Comparison of ENCODE assay signal across 22 cellular contexts in genomic region chr20:37955511-37955910, GRCh38. TPM values are rescaled to one million over a fixed set of nuclear protein-coding genes. Genes with fewer than 3 reads are reported as not detected.
A peak's percentile ranks its signal among the peaks of the same experiment; 100 is the strongest.
DNase-seq lines count a peak whose midpoint lies in the region; ATAC-seq and TF ChIP-seq lines count a peak whose summit lies in the region.
"Had no signal": no experiment of that assay in that cellular context is flagged by ENCODE, and none has a peak within 500 bp of the region (broad histone marks: within the 10 kb centered on the region; RNA-seq: fewer than 3 reads in every experiment).

No MANE protein-coding gene starts in this region.

- no peaks in the 10 kb centered on the region for H3K9me3 ChIP-seq in RWPE2 (ENCODE audit: severe bottlenecking)
- H3K9me3 ChIP-seq in CD8-positive, alpha-beta T cell (ENCODE audit: low read length), result no peaks in the 10 kb centered on the region

- CTCF ChIA-PET in CD8-positive, alpha-beta T cell (lab: Charles Lee), result no interaction called here

- no peak overlapping the region for H3K27ac ChIP-seq in RWPE2 (ENCODE audit: poor library complexity, severe bottlenecking)
- H3K27ac ChIP-seq in CD8-positive, alpha-beta T cell (ENCODE audit: low read depth, low read length), result no peak overlapping the region
- H3K27ac ChIP-seq: HL-60, PC-9 had no signal

- peaks cover 6% of the 10 kb centered on the region for H3K27me3 Mint-ChIP-seq in activated T-cell treated with anti-CD3 and anti-CD28 coated beads, Interleukin-2, amount 50 U/mL, for 24 hours
- peaks cover 6% of the 10 kb centered on the region for H3K27me3 Mint-ChIP-seq in CD8-positive, alpha-beta T cell (ENCODE audit: low read depth)

- no peak for ATAC-seq in RWPE2 (ENCODE audit: low read depth)
- ATAC-seq in CD8-positive, alpha-beta T cell, result no peak
- no peak for ATAC-seq in HG02623 (IDR thresholded peaks at IDR 0.05; ENCODE audit: unreplicated experiment)
- ATAC-seq: GM12878, GM23338, HCT116 had no signal

- no peaks in the 10 kb centered on the region for H3K36me3 ChIP-seq in RWPE2 (ENCODE audit: low read depth)
- no peaks in the 10 kb centered on the region for H3K36me3 ChIP-seq in CD8-positive, alpha-beta T cell (ENCODE audit: insufficient read depth, low read length)

- no peak for TF ChIP-seq CTCF in RWPE2 (IDR thresholded peaks at IDR 0.05; ENCODE audit: poor library complexity, severe bottlenecking)
- TF ChIP-seq CTCF in CD8-positive, alpha-beta T cell (IDR thresholded peaks at IDR 0.05), result no peak

- H3K27me3 ChIP-seq in RWPE2 (ENCODE audit: insufficient read depth, poor library complexity, severe bottlenecking), result no peaks in the 10 kb centered on the region
- no peaks in the 10 kb centered on the region for H3K27me3 ChIP-seq in CD8-positive, alpha-beta T cell (ENCODE audit: insufficient read depth, low read length)

- no peaks in the 10 kb centered on the region for H3K4me1 Mint-ChIP-seq in activated T-cell treated with anti-CD3 and anti-CD28 coated beads, Interleukin-2, amount 50 U/mL, for 24 hours (ENCODE audit: low read depth)
- H3K4me1 Mint-ChIP-seq in CD8-positive, alpha-beta T cell (ENCODE audit: low read depth), result no peaks in the 10 kb centered on the region
- H3K4me1 Mint-ChIP-seq: CD8-positive, alpha-beta memory T cell had no signal

- no peak overlapping the region for H3K4me3 ChIP-seq in RWPE2 (ENCODE audit: severe bottlenecking)
- no peak overlapping the region for H3K4me3 ChIP-seq in CD8-positive, alpha-beta T cell (ENCODE audit: low read depth, low read length)
- H3K4me3 ChIP-seq: GM12878, GM23338, PC-9 had no signal

- H3K9me3 Mint-ChIP-seq in activated T-cell treated with anti-CD3 and anti-CD28 coated beads, Interleukin-2, amount 50 U/mL, for 24 hours, result no peaks in the 10 kb centered on the region
- H3K9me3 Mint-ChIP-seq in CD8-positive, alpha-beta T cell, result no peaks in the 10 kb centered on the region
- H3K9me3 Mint-ChIP-seq: GM23338 had no signal

- intact Hi-C loops in CD8-positive, alpha-beta T cell (cut with DNase I, micrococcal nuclease), result no loop called here

- H3K4me3 Mint-ChIP-seq in activated T-cell treated with anti-CD3 and anti-CD28 coated beads, Interleukin-2, amount 50 U/mL, for 24 hours, result no peak overlapping the region
- no peak overlapping the region for H3K4me3 Mint-ChIP-seq in CD8-positive, alpha-beta T cell
- H3K4me3 Mint-ChIP-seq: CD8-positive, alpha-beta memory T cell; GM23338 had no signal

- H3K27ac Mint-ChIP-seq in activated T-cell treated with anti-CD3 and anti-CD28 coated beads, Interleukin-2, amount 50 U/mL, for 24 hours, result no peak overlapping the region
- H3K27ac Mint-ChIP-seq in CD8-positive, alpha-beta T cell, result no peak overlapping the region
- H3K27ac Mint-ChIP-seq: CD8-positive, alpha-beta memory T cell; GM23338 had no signal

- DNase-seq in activated T-cell treated with anti-CD3 and anti-CD28 coated beads, Interleukin-2, amount 50 U/mL, for 24 hours, result peak; percentile 12
- DNase-seq in activated T-cell treated with anti-CD3 and anti-CD28 coated beads for 4 hours, result no peak
- DNase-seq in RWPE2 (ENCODE audit: low spot score), result peak; percentile 31
- DNase-seq in islet precursor cell, result peak; percentile 10
- DNase-seq in CD8-positive, alpha-beta T cell, result no peak
- DNase-seq in NCI-H524 treated with DMSO at 0.1 percent for 48 hours (lab: John Stamatoyannopoulos, UW), result no peak
- DNase-seq: C1 segment of cervical spinal cord; CD8-positive, alpha-beta memory T cell; DMS79; EL; GDM1; NCI-H1048; NCI-H1417 treated with DMSO at 0.1 percent for 48 hours; NCI-H187; NCI-H226; PC-9; RPMI8226 had no signal

- no peaks in the 10 kb centered on the region for H3K4me1 ChIP-seq in RWPE2 (ENCODE audit: insufficient read depth, poor library complexity, severe bottlenecking)
- no peaks in the 10 kb centered on the region for H3K4me1 ChIP-seq in CD8-positive, alpha-beta T cell (ENCODE audit: insufficient read depth, low read length)

- no peaks in the 10 kb centered on the region for H3K36me3 Mint-ChIP-seq in activated T-cell treated with anti-CD3 and anti-CD28 coated beads, Interleukin-2, amount 50 U/mL, for 24 hours (ENCODE audit: low read depth)
- no peaks in the 10 kb centered on the region for H3K36me3 Mint-ChIP-seq in CD8-positive, alpha-beta T cell

- POLR2A ChIA-PET in CD8-positive, alpha-beta T cell (lab: Charles Lee), result no interaction called here

RNA-seq across cellular contexts. Expression of gene VSTM2L, which starts 52.6 kb away (rescaled TPM):
- total RNA-seq in CD8-positive, alpha-beta T cell, result not detected
- total RNA-seq: CD8-positive, alpha-beta memory T cell had no signal

Comparison
In these comparisons a context has a peak if more than half of its experiments do, and no peak if none do; other contexts are left out.
1. DNase-seq: peak in activated T-cell treated with anti-CD3 and anti-CD28 coated beads, Interleukin-2, amount 50 U/mL, for 24 hours (single experiment), RWPE2 (single experiment) and islet precursor cell (single experiment); none in activated T-cell treated with anti-CD3 and anti-CD28 coated beads for 4 hours (single experiment), CD8-positive, alpha-beta T cell (0 of 7) and NCI-H524 treated with DMSO at 0.1 percent for 48 hours (single experiment).